In genomic region chr1:209080170-209080781, GRCh38 we compare ENCODE assay signal across 19 cellular contexts.
DNase-seq lines count a peak whose midpoint lies in the region; ATAC-seq, FAIRE-seq and TF ChIP-seq lines count a peak whose summit lies in the region.
"Had no signal": no experiment of that assay in that cellular context is flagged by ENCODE, and none has a peak within 500 bp of the region (broad histone marks: within the 10 kb centered on the region; RNA-seq: fewer than 3 reads in every experiment).

No MANE protein-coding gene starts in this region.

- no peaks in the 10 kb centered on the region for H3K4me1 Mint-ChIP-seq in T-helper 17 cell
- no peaks in the 10 kb centered on the region for H3K4me1 Mint-ChIP-seq in activated naive CD8-positive, alpha-beta T cell treated with anti-CD3 and anti-CD28 coated beads, Interleukin-2, amount 50 U/mL, for 24 hours
- H3K4me1 Mint-ChIP-seq: activated CD4-positive, alpha-beta T cell treated with anti-CD3 and anti-CD28 coated beads, Interleukin-2, amount 10 ng/mL, durations not matched to agents 7 days and 5 days; brain had no signal

- WGBS in heart left ventricle, 4 donors = 72 to 82% (median 78%) methylated on average over 5 of the region's 5 CpGs

- H3K27me3 Mint-ChIP-seq in T-helper 17 cell = no peaks in the 10 kb centered on the region
- no peaks in the 10 kb centered on the region for H3K27me3 Mint-ChIP-seq in activated naive CD8-positive, alpha-beta T cell treated with anti-CD3 and anti-CD28 coated beads, Interleukin-2, amount 50 U/mL, for 24 hours
- H3K27me3 Mint-ChIP-seq: dendritic cell treated with granulocyte-macrophage colony-stimulating factor and Interleukin-4, amounts not matched to agents 40 ng/mL and 50 ng/mL, for 4 days had no signal

- POLR2A ChIA-PET in BJ (lab: Charles Lee) = interaction anchor here (1.1 kb wide), 1 partner anchor 10 kb away, joined by 3 read pairs; no protein-coding TSS in a partner anchor

- H3K4me3 ChIP-seq in BJ (ENCODE audit: low read depth, low read length) (no peak overlapping the region), kidney epithelial cell (ENCODE audit: low read depth, low read length) (no peak overlapping the region), heart left ventricle (no peak overlapping the region)
- H3K4me3 ChIP-seq: esophagus squamous epithelium, prostate gland, testis had no signal

- CTCF ChIA-PET in BJ (lab: Yijun Ruan, JAX) = no interaction called here

- no peaks in the 10 kb centered on the region for H3K9me3 Mint-ChIP-seq in activated naive CD8-positive, alpha-beta T cell treated with anti-CD3 and anti-CD28 coated beads, Interleukin-2, amount 50 U/mL, for 24 hours
- H3K9me3 Mint-ChIP-seq: activated CD4-positive, alpha-beta T cell treated with anti-CD3 and anti-CD28 coated beads, Interleukin-2, amount 10 ng/mL, durations not matched to agents 7 days and 5 days; activated naive CD4-positive, alpha-beta T cell treated with anti-CD3 and anti-CD28 coated beads for 36 hours; dendritic cell treated with granulocyte-macrophage colony-stimulating factor and Interleukin-4, amounts not matched to agents 40 ng/mL and 50 ng/mL, for 4 days had no signal

- no peak overlapping the region for H3K27ac Mint-ChIP-seq in T-helper 17 cell
- no peak overlapping the region for H3K27ac Mint-ChIP-seq in activated naive CD8-positive, alpha-beta T cell treated with anti-CD3 and anti-CD28 coated beads, Interleukin-2, amount 50 U/mL, for 24 hours
- H3K27ac Mint-ChIP-seq: activated CD4-positive, alpha-beta T cell treated with anti-CD3 and anti-CD28 coated beads, Interleukin-2, amount 10 ng/mL, durations not matched to agents 7 days and 5 days; activated naive CD4-positive, alpha-beta T cell treated with anti-CD3 and anti-CD28 coated beads for 36 hours; brain; dendritic cell treated with granulocyte-macrophage colony-stimulating factor and Interleukin-4, amounts not matched to agents 40 ng/mL and 50 ng/mL, for 4 days had no signal

- H3K4me1 ChIP-seq in heart left ventricle = no peaks in the 10 kb centered on the region
- H3K4me1 ChIP-seq: esophagus squamous epithelium, prostate gland, testis had no signal

- H3K9me3 ChIP-seq in T-helper 17 cell (ENCODE audit: control insufficient read depth, low read length, poor library complexity, severe bottlenecking) = no peaks in the 10 kb centered on the region
- no peaks in the 10 kb centered on the region for H3K9me3 ChIP-seq in heart left ventricle
- H3K9me3 ChIP-seq: BE2C, esophagus squamous epithelium, prostate gland, testis had no signal

- peak; percentile 51 for DNase-seq in BJ (ENCODE audit: low read depth)
- peak; percentile 74 for DNase-seq in HTR-8/SVneo (ENCODE audit: insufficient read length, low spot score)
- peak; percentile 72 for DNase-seq in astrocyte of the hippocampus (ENCODE audit: low read depth, low spot score)
- DNase-seq in kidney epithelial cell (ENCODE audit: low read depth) = peak; percentile 34
- no peak for DNase-seq in T-helper 17 cell
- DNase-seq in activated naive CD8-positive, alpha-beta T cell treated with anti-CD3 and anti-CD28 coated beads, Interleukin-2, amount 50 U/mL, for 24 hours = no peak
- DNase-seq in heart left ventricle = no peak
- DNase-seq in DMS153 treated with DMSO at 0.1 percent for 48 hours (lab: John Stamatoyannopoulos, UW; ENCODE audit: unreplicated experiment) = no peak
- DNase-seq: activated CD4-positive, alpha-beta T cell treated with anti-CD3 and anti-CD28 coated beads, Interleukin-2, amount 10 ng/mL, durations not matched to agents 7 days and 5 days; activated naive CD4-positive, alpha-beta T cell treated with anti-CD3 and anti-CD28 coated beads for 36 hours; BE2C; esophagus squamous epithelium; kidney; midbrain; NCI-H1092; testis had no signal

- no peak overlapping the region for H3K4me3 Mint-ChIP-seq in T-helper 17 cell
- no peak overlapping the region for H3K4me3 Mint-ChIP-seq in activated naive CD8-positive, alpha-beta T cell treated with anti-CD3 and anti-CD28 coated beads, Interleukin-2, amount 50 U/mL, for 24 hours
- H3K4me3 Mint-ChIP-seq: activated CD4-positive, alpha-beta T cell treated with anti-CD3 and anti-CD28 coated beads, Interleukin-2, amount 10 ng/mL, durations not matched to agents 7 days and 5 days; activated naive CD4-positive, alpha-beta T cell treated with anti-CD3 and anti-CD28 coated beads for 36 hours; brain; dendritic cell treated with granulocyte-macrophage colony-stimulating factor and Interleukin-4, amounts not matched to agents 40 ng/mL and 50 ng/mL, for 4 days had no signal

- TF ChIP-seq CTCF in BJ (IDR thresholded peaks at IDR 0.05; ENCODE audit: insufficient read depth, low read depth, low read length) (no peak), kidney epithelial cell (IDR thresholded peaks at IDR 0.05; ENCODE audit: insufficient read depth, low read length, poor library complexity, severe bottlenecking) (no peak), heart left ventricle (IDR thresholded peaks at IDR 0.05) (no peak)

- ATAC-seq in T-helper 17 cell = no peak
- ATAC-seq in activated naive CD8-positive, alpha-beta T cell treated with anti-CD3 and anti-CD28 coated beads, Interleukin-2, amount 50 U/mL, for 24 hours = no peak
- ATAC-seq in heart left ventricle = no peak

- H3K27ac ChIP-seq in heart left ventricle = no peak overlapping the region
- H3K27ac ChIP-seq: esophagus squamous epithelium, prostate gland, testis had no signal

- H3K36me3 Mint-ChIP-seq in T-helper 17 cell (ENCODE audit: low read depth) = no peaks in the 10 kb centered on the region
- H3K36me3 Mint-ChIP-seq in activated naive CD8-positive, alpha-beta T cell treated with anti-CD3 and anti-CD28 coated beads, Interleukin-2, amount 50 U/mL, for 24 hours (ENCODE audit: low read depth) = no peaks in the 10 kb centered on the region
- H3K36me3 Mint-ChIP-seq: brain had no signal

- TF ChIP-seq POLR2A in heart left ventricle (IDR thresholded peaks at IDR 0.05) = no peak

- intact Hi-C loops in heart left ventricle (cut with DNase I) = no loop called here

- no peaks in the 10 kb centered on the region for H3K36me3 ChIP-seq in BJ (ENCODE audit: control insufficient read depth, insufficient read depth, low read length)
- H3K36me3 ChIP-seq in kidney epithelial cell (ENCODE audit: control insufficient read depth, insufficient read depth, low read length) = no peaks in the 10 kb centered on the region
- H3K36me3 ChIP-seq in heart left ventricle = no peaks in the 10 kb centered on the region
- H3K36me3 ChIP-seq: BE2C, esophagus squamous epithelium, prostate gland had no signal

- FAIRE-seq in HTR-8/SVneo (lab: Jason Lieb, UNC) = peak; percentile 90
- FAIRE-seq: kidney had no signal

- H3K27me3 ChIP-seq in BJ (ENCODE audit: control insufficient read depth, insufficient read depth, low read length) (no peaks in the 10 kb centered on the region), kidney epithelial cell (ENCODE audit: control insufficient read depth, insufficient read depth, low read length) (no peaks in the 10 kb centered on the region), heart left ventricle (no peaks in the 10 kb centered on the region)
- H3K27me3 ChIP-seq: BE2C, esophagus squamous epithelium, testis had no signal

Comparison
In these comparisons a context has a peak if more than half of its experiments do, and no peak if none do; other contexts are left out.
1. DNase-seq: peak in BJ (single experiment), HTR-8/SVneo (single experiment), astrocyte of the hippocampus (single experiment) and kidney epithelial cell (single experiment); none in T-helper 17 cell (0 of 3), activated naive CD8-positive, alpha-beta T cell treated with anti-CD3 and anti-CD28 coated beads, Interleukin-2, amount 50 U/mL, for 24 hours (single experiment), heart left ventricle (0 of 5) and DMS153 treated with DMSO at 0.1 percent for 48 hours (single experiment).